ENCODE assay signal across 20 cellular contexts in genomic region chr15:44596511-44597010, GRCh38. TPM values are rescaled to one million over a fixed set of nuclear protein-coding genes. Genes with fewer than 3 reads are reported as not detected.
A peak's percentile ranks its signal among the peaks of the same experiment; 100 is the strongest.
DNase-seq lines count a peak whose midpoint lies in the region; ATAC-seq and TF ChIP-seq lines count a peak whose summit lies in the region.
"Had no signal": no experiment of that assay in that cellular context is flagged by ENCODE, and none has a peak within 500 bp of the region (broad histone marks: within the 10 kb centered on the region; RNA-seq: fewer than 3 reads in every experiment).

No MANE protein-coding gene starts in this region.

- H3K9ac ChIP-seq in PC-3 (ENCODE audit: low read length) = no peak overlapping the region

- intact Hi-C loops in PC-3 (cut with micrococcal nuclease) = loop anchor here (10.0 kb wide), 1 partner anchor 328 kb away; no protein-coding TSS in a partner anchor

- peak; percentile 37 for ATAC-seq in activated CD8-positive, alpha-beta T cell treated with anti-CD3 and anti-CD28 coated beads, Interleukin-2, amount 10 ng/mL, durations not matched to agents 7 days and 5 days
- ATAC-seq in stimulated activated effector memory CD8-positive, alpha-beta T cell treated with anti-CD3 and anti-CD28 coated beads, Interleukin-12 subunit alpha, Interleukin-12 subunit beta, amount 100 ng/mL, for 72 hours = peak; percentile 47
- no peak for ATAC-seq in PC-3
- ATAC-seq: A549 had no signal

- peaks cover 42% of the 10 kb centered on the region for H3K4me1 Mint-ChIP-seq in activated T-cell treated with anti-CD3 and anti-CD28 coated beads, Interleukin-2, amount 50 U/mL, for 24 hours (ENCODE audit: low read depth)
- H3K4me1 Mint-ChIP-seq in activated CD8-positive, alpha-beta T cell treated with anti-CD3 and anti-CD28 coated beads, Interleukin-2, amount 10 ng/mL, durations not matched to agents 7 days and 5 days (ENCODE audit: low read depth) = peaks cover 35% of the 10 kb centered on the region
- H3K4me1 Mint-ChIP-seq in stimulated activated effector memory CD8-positive, alpha-beta T cell treated with anti-CD3 and anti-CD28 coated beads, Interleukin-12 subunit alpha, Interleukin-12 subunit beta, amount 100 ng/mL, for 72 hours = peaks cover 17% of the 10 kb centered on the region

- no TSS peak for BruUV-seq in PC-3 (replicated peaks; lab: Mats Ljungman, UMichigan)

- no peaks in the 10 kb centered on the region for H3K79me2 ChIP-seq in PC-3 (ENCODE audit: low read length)

- no peak overlapping the region for H3K27ac ChIP-seq in PC-3 (ENCODE audit: low read length)
- H3K27ac ChIP-seq: A549, sigmoid colon, WERI-Rb-1 had no signal

- no peak for DNase-seq in activated T-cell treated with anti-CD3 and anti-CD28 coated beads, Interleukin-2, amount 50 U/mL, for 24 hours
- no peak for DNase-seq in activated T-cell treated with anti-CD3 and anti-CD28 coated beads, Interleukin-2, amount 50 U/mL, for 48 hours
- DNase-seq in GM12865 (ENCODE audit: low read depth) = peak; percentile 12
- DNase-seq in activated CD8-positive, alpha-beta T cell treated with anti-CD3 and anti-CD28 coated beads, Interleukin-2, amount 10 ng/mL, durations not matched to agents 7 days and 5 days = no peak
- no peak for DNase-seq in stimulated activated effector memory CD8-positive, alpha-beta T cell treated with anti-CD3 and anti-CD28 coated beads, Interleukin-12 subunit alpha, Interleukin-12 subunit beta, amount 100 ng/mL, for 72 hours (ENCODE audit: low spot score in 2 of 2)
- DNase-seq in PC-3 = no peak
- no peak for DNase-seq in effector CD8-positive, alpha-beta T cell (lab: John Stamatoyannopoulos, UW)
- DNase-seq in NCI-H187 (lab: John Stamatoyannopoulos, UW) = no peak
- DNase-seq: activated CD4-positive, alpha-beta T cell treated with anti-CD3 and anti-CD28 coated beads, Interleukin-2, amount 50 U/mL, for 4 hours; BE2C; central memory CD4-positive, alpha-beta T cell; glutamatergic neuron; H7; kidney glomerular epithelial cell; NCI-H1694; NCI-H526; sigmoid colon; WERI-Rb-1 had no signal

- peaks cover 1% of the 10 kb centered on the region for H3K4me1 ChIP-seq in PC-3 (ENCODE audit: insufficient read depth, low read length)
- H3K4me1 ChIP-seq: BE2C, sigmoid colon had no signal

- H3K36me3 Mint-ChIP-seq in activated T-cell treated with anti-CD3 and anti-CD28 coated beads, Interleukin-2, amount 50 U/mL, for 24 hours (ENCODE audit: low read depth) = peaks cover 75% of the 10 kb centered on the region
- H3K36me3 Mint-ChIP-seq in activated CD8-positive, alpha-beta T cell treated with anti-CD3 and anti-CD28 coated beads, Interleukin-2, amount 10 ng/mL, durations not matched to agents 7 days and 5 days (ENCODE audit: low read depth) = peaks cover 45% of the 10 kb centered on the region
- H3K36me3 Mint-ChIP-seq in stimulated activated effector memory CD8-positive, alpha-beta T cell treated with anti-CD3 and anti-CD28 coated beads, Interleukin-12 subunit alpha, Interleukin-12 subunit beta, amount 100 ng/mL, for 72 hours = peaks cover 92% of the 10 kb centered on the region

- no peak overlapping the region for H3K4me3 Mint-ChIP-seq in activated T-cell treated with anti-CD3 and anti-CD28 coated beads, Interleukin-2, amount 50 U/mL, for 24 hours
- H3K4me3 Mint-ChIP-seq in activated CD8-positive, alpha-beta T cell treated with anti-CD3 and anti-CD28 coated beads, Interleukin-2, amount 10 ng/mL, durations not matched to agents 7 days and 5 days = no peak overlapping the region
- no peak overlapping the region for H3K4me3 Mint-ChIP-seq in stimulated activated effector memory CD8-positive, alpha-beta T cell treated with anti-CD3 and anti-CD28 coated beads, Interleukin-12 subunit alpha, Interleukin-12 subunit beta, amount 100 ng/mL, for 72 hours

- H3K27ac Mint-ChIP-seq in activated T-cell treated with anti-CD3 and anti-CD28 coated beads, Interleukin-2, amount 50 U/mL, for 24 hours = peak overlapping the region; percentile 85
- peak overlapping the region; percentile 49 for H3K27ac Mint-ChIP-seq in activated CD8-positive, alpha-beta T cell treated with anti-CD3 and anti-CD28 coated beads, Interleukin-2, amount 10 ng/mL, durations not matched to agents 7 days and 5 days
- H3K27ac Mint-ChIP-seq in stimulated activated effector memory CD8-positive, alpha-beta T cell treated with anti-CD3 and anti-CD28 coated beads, Interleukin-12 subunit alpha, Interleukin-12 subunit beta, amount 100 ng/mL, for 72 hours = peak overlapping the region; percentile 82

- H3K36me3 ChIP-seq in PC-3 (ENCODE audit: low read depth, low read length) = peaks cover 35% of the 10 kb centered on the region

- no peak overlapping the region for H2AFZ ChIP-seq in PC-3 (ENCODE audit: low read length)

- no peak overlapping the region for H3K4me2 ChIP-seq in PC-3 (ENCODE audit: low read length)
- H3K4me2 ChIP-seq: A549 had no signal

- no peaks in the 10 kb centered on the region for H3K27me3 Mint-ChIP-seq in activated T-cell treated with anti-CD3 and anti-CD28 coated beads, Interleukin-2, amount 50 U/mL, for 24 hours
- no peaks in the 10 kb centered on the region for H3K27me3 Mint-ChIP-seq in activated CD8-positive, alpha-beta T cell treated with anti-CD3 and anti-CD28 coated beads, Interleukin-2, amount 10 ng/mL, durations not matched to agents 7 days and 5 days (ENCODE audit: low read depth)

- POLR2A ChIA-PET in activated CD8-positive, alpha-beta T cell treated with anti-CD3 and anti-CD28 coated beads, Interleukin-2, amount 10 ng/mL, durations not matched to agents 7 days and 5 days (lab: Charles Lee) = interaction anchor here (1.1 to 1.2 kb wide), 2 partner anchors 10 to 115 kb away, joined by 3 to 8 read pairs; partner anchors contain the start of genes B2M and PATL2
- POLR2A ChIA-PET in PC-3 (lab: Charles Lee; ENCODE audit: unreplicated experiment) = no interaction called here

- H4K20me1 ChIP-seq in PC-3 (ENCODE audit: low read length) = no peaks in the 10 kb centered on the region

- TF ChIP-seq CTCF in GM12865 (IDR thresholded peaks at IDR 0.05; ENCODE audit: insufficient read depth, low read depth, low read length, missing control alignments) (no peak), PC-3 (conservative IDR thresholded peaks at IDR 0.05; ENCODE audit: low read depth, low read length) (no peak)

- H3K9me3 ChIP-seq in PC-3 (ENCODE audit: low read length) = no peaks in the 10 kb centered on the region
- H3K9me3 ChIP-seq: A549, BE2C, sigmoid colon had no signal

- H3K4me3 ChIP-seq in GM12865 (ENCODE audit: low read depth, low read length) (no peak overlapping the region), PC-3 (ENCODE audit: low read length) (no peak overlapping the region)
- H3K4me3 ChIP-seq: A549, sigmoid colon, SK-N-MC had no signal

- no peaks in the 10 kb centered on the region for H3K27me3 ChIP-seq in PC-3 (ENCODE audit: low read length)
- H3K27me3 ChIP-seq: BE2C, sigmoid colon had no signal

- H3F3A ChIP-seq in PC-3 (ENCODE audit: low read length, unreplicated experiment) = no peaks in the 10 kb centered on the region

- CTCF ChIA-PET in activated CD8-positive, alpha-beta T cell treated with anti-CD3 and anti-CD28 coated beads, Interleukin-2, amount 10 ng/mL, durations not matched to agents 7 days and 5 days (lab: Charles Lee) = interaction anchor here (0.6 to 5.1 kb wide), 3 partner anchors 12 to 141 kb away, joined by 3 to 51 read pairs (median 27); partner anchors contain the start of genes SPG11 and TRIM69
- CTCF ChIA-PET in PC-3 (lab: Charles Lee) = no interaction called here

- no peaks in the 10 kb centered on the region for H3K9me3 Mint-ChIP-seq in activated T-cell treated with anti-CD3 and anti-CD28 coated beads, Interleukin-2, amount 50 U/mL, for 24 hours
- no peaks in the 10 kb centered on the region for H3K9me3 Mint-ChIP-seq in activated CD8-positive, alpha-beta T cell treated with anti-CD3 and anti-CD28 coated beads, Interleukin-2, amount 10 ng/mL, durations not matched to agents 7 days and 5 days (ENCODE audit: insufficient read depth)
- no peaks in the 10 kb centered on the region for H3K9me3 Mint-ChIP-seq in stimulated activated effector memory CD8-positive, alpha-beta T cell treated with anti-CD3 and anti-CD28 coated beads, Interleukin-12 subunit alpha, Interleukin-12 subunit beta, amount 100 ng/mL, for 72 hours

- H3K9me2 ChIP-seq in PC-3 (replicated peaks; ENCODE audit: low read length) = no peaks in the 10 kb centered on the region

RNA-seq across cellular contexts. Expression of gene EIF3J, which starts 59.6 kb away (rescaled TPM):
- 100 to 1,000 TPM in 1 of 2 experiments, 10 to 100 TPM in 1; 91.6 to 100 TPM for total RNA-seq in activated CD8-positive, alpha-beta T cell treated with anti-CD3 and anti-CD28 coated beads, Interleukin-2, amount 10 ng/mL, durations not matched to agents 7 days and 5 days
- total RNA-seq in PC-3 (2014; rRNA removed) = 38.2 and 39.0 TPM in 2 replicates
